ENCODE assay signal across 14 cellular contexts in genomic region chr12:93823616-93824410, GRCh38.
A peak's percentile ranks its signal among the peaks of the same experiment; 100 is the strongest.
DNase-seq lines count a peak whose midpoint lies in the region; ATAC-seq and TF ChIP-seq lines count a peak whose summit lies in the region.
"Had no signal": no experiment of that assay in that cellular context is flagged by ENCODE, and none has a peak within 500 bp of the region (broad histone marks: within the 10 kb centered on the region; RNA-seq: fewer than 3 reads in every experiment).

No MANE protein-coding gene starts in this region.

- H3K4me3 Mint-ChIP-seq in glutamatergic neuron (ENCODE audit: unreplicated experiment) (no peak overlapping the region), CD14-positive monocyte (no peak overlapping the region), nephron progenitor cell (no peak overlapping the region)
- H3K4me3 Mint-ChIP-seq: activated naive CD4-positive, alpha-beta T cell treated with anti-CD3 and anti-CD28 coated beads, Interleukin-2, amount 10 ng/mL, durations not matched to agents 7 days and 5 days; naive B cell had no signal

- H3K4me3 ChIP-seq in gastroesophageal sphincter (no peak overlapping the region), neuronal stem cell (ENCODE audit: low read length in 2 of 2) (no peak overlapping the region)

- DNase-seq in EH (ENCODE audit: low read depth) (peak; percentile 35), NCI-H446 treated with DMSO at 0.1 percent for 48 hours (lab: John Stamatoyannopoulos, UW) (peak; percentile 23), neuronal stem cell (ENCODE audit: low spot score) (no peak), iPS-NIHi11 (ENCODE audit: low spot score) (no peak), glutamatergic neuron (no peak), CD14-positive monocyte (ENCODE audit: low spot score) (no peak), nephron progenitor cell (no peak)
- DNase-seq: activated CD4-positive, alpha-beta T cell treated with anti-CD3 and anti-CD28 coated beads for 1 hour; activated naive CD4-positive, alpha-beta T cell treated with anti-CD3 and anti-CD28 coated beads, Interleukin-2, amount 10 ng/mL, durations not matched to agents 7 days and 5 days; effector CD4-positive, alpha-beta T cell; naive B cell; SHP77 treated with DMSO at 0.1 percent for 48 hours; stimulated activated CD4-positive, alpha-beta T cell treated with anti-CD3 and anti-CD28 coated beads, Interleukin-4, amount 100 ng/mL, for 1 hour had no signal

- H3K23ac ChIP-seq in neuronal stem cell (ENCODE audit: low read depth, low read length, poor library complexity) = no peak overlapping the region

- H3K36me3 ChIP-seq in gastroesophageal sphincter = no peaks in the 10 kb centered on the region
- no peaks in the 10 kb centered on the region for H3K36me3 ChIP-seq in neuronal stem cell (replicated peaks in 1 of 2; ENCODE audit: control insufficient read depth in 2 of 2, insufficient read depth in 2 of 2, low read length in 2 of 2)

- no peaks in the 10 kb centered on the region for H3K36me3 Mint-ChIP-seq in glutamatergic neuron (ENCODE audit: unreplicated experiment)
- H3K36me3 Mint-ChIP-seq in CD14-positive monocyte = no peaks in the 10 kb centered on the region
- no peaks in the 10 kb centered on the region for H3K36me3 Mint-ChIP-seq in nephron progenitor cell (ENCODE audit: low read depth)

- no peak overlapping the region for H2BK12ac ChIP-seq in neuronal stem cell (ENCODE audit: low read length)

- H2AK5ac ChIP-seq in neuronal stem cell (ENCODE audit: low read depth, low read length) = no peak overlapping the region

- peaks cover 4% of the 10 kb centered on the region for H3K9me3 Mint-ChIP-seq in glutamatergic neuron (ENCODE audit: unreplicated experiment)
- H3K9me3 Mint-ChIP-seq in CD14-positive monocyte = peaks cover 0 to 2% (median 0%) of the 10 kb centered on the region in 7 donors
- no peaks in the 10 kb centered on the region for H3K9me3 Mint-ChIP-seq in nephron progenitor cell

- WGBS in gastroesophageal sphincter (ENCODE audit: low coverage in 1 of 2), 2 donors = 44 to 67% methylated on average over 5 to 7 of the region's 8 CpGs
- WGBS in neuronal stem cell (ENCODE audit: extremely low coverage in 2 of 2, insufficient read length in 2 of 2, insufficient replicate concordance in 1 of 2), 2 donors = no CpG with 5 or more reads among the region's 8 CpGs

- peak overlapping the region; percentile 9 for H2AFZ ChIP-seq in neuronal stem cell (ENCODE audit: low read length)

- H2BK5ac ChIP-seq in neuronal stem cell (ENCODE audit: low read length) = no peak overlapping the region

- H4K8ac ChIP-seq in neuronal stem cell (ENCODE audit: low read depth, low read length) = no peak overlapping the region

- no peak for TF ChIP-seq EP300 in gastroesophageal sphincter (IDR thresholded peaks at IDR 0.05)

- no peak overlapping the region for H2BK15ac ChIP-seq in neuronal stem cell (ENCODE audit: low read length)

- no peaks in the 10 kb centered on the region for H3K27me3 ChIP-seq in gastroesophageal sphincter
- no peaks in the 10 kb centered on the region for H3K27me3 ChIP-seq in neuronal stem cell (ENCODE audit: control insufficient read depth in 3 of 3, insufficient read depth in 3 of 3, low read depth in 1 of 3, low read length in 3 of 3)

- ATAC-seq in gastroesophageal sphincter = no peak

- no peak overlapping the region for H3K9ac ChIP-seq in neuronal stem cell (ENCODE audit: low read depth, low read length, poor library complexity)

- H3K27ac ChIP-seq in gastroesophageal sphincter (peak overlapping the region in 3 of 4 donors; percentile 14 to 25 (median 17)), neuronal stem cell (replicated peaks; ENCODE audit: low read length) (no peak overlapping the region)

- no peak overlapping the region for H3K18ac ChIP-seq in neuronal stem cell (ENCODE audit: low read length)

- intact Hi-C loops in CD14-positive monocyte (cut with micrococcal nuclease) = no loop called here

- TF ChIP-seq POLR2A in gastroesophageal sphincter (IDR thresholded peaks at IDR 0.05) = no peak

- H3K4me1 Mint-ChIP-seq in glutamatergic neuron (ENCODE audit: low read depth, unreplicated experiment) = peaks cover 23% of the 10 kb centered on the region
- peaks cover 14% of the 10 kb centered on the region for H3K4me1 Mint-ChIP-seq in CD14-positive monocyte
- H3K4me1 Mint-ChIP-seq in nephron progenitor cell = peaks cover 28% of the 10 kb centered on the region

- H3K4me2 ChIP-seq in neuronal stem cell (ENCODE audit: insufficient read depth, low read length, poor library complexity, severe bottlenecking) = no peak overlapping the region

- H3K9me3 ChIP-seq in gastroesophageal sphincter (no peaks in the 10 kb centered on the region), neuronal stem cell (replicated peaks in 1 of 2; ENCODE audit: control insufficient read depth in 2 of 2, insufficient read depth in 1 of 2, low read depth in 1 of 2, low read length in 2 of 2) (no peaks in the 10 kb centered on the region)

- H4K91ac ChIP-seq in neuronal stem cell (ENCODE audit: low read depth, low read length, poor library complexity) = no peak overlapping the region

- H3K27me3 Mint-ChIP-seq in glutamatergic neuron (ENCODE audit: unreplicated experiment) (peaks cover 2% of the 10 kb centered on the region), CD14-positive monocyte (ENCODE audit: low read depth in 3 of 3) (peaks cover 0 to 1% (median 0%) of the 10 kb centered on the region in 3 donors), nephron progenitor cell (ENCODE audit: low read depth, poor library complexity) (peaks cover 4% of the 10 kb centered on the region)
- H3K27me3 Mint-ChIP-seq: activated naive CD4-positive, alpha-beta T cell treated with anti-CD3 and anti-CD28 coated beads, Interleukin-2, amount 10 ng/mL, durations not matched to agents 7 days and 5 days; naive B cell had no signal

- H3K4me1 ChIP-seq in gastroesophageal sphincter (peaks cover 18 to 79% (median 26%) of the 10 kb centered on the region in 3 donors), neuronal stem cell (ENCODE audit: control insufficient read depth in 2 of 2, insufficient read depth in 1 of 2, low read depth in 1 of 2, low read length in 2 of 2) (peaks cover 3 to 17% of the 10 kb centered on the region in 2 donors)

- H3K27ac Mint-ChIP-seq in glutamatergic neuron (ENCODE audit: unreplicated experiment) (no peak overlapping the region), CD14-positive monocyte (no peak overlapping the region), nephron progenitor cell (no peak overlapping the region)
- H3K27ac Mint-ChIP-seq: activated naive CD4-positive, alpha-beta T cell treated with anti-CD3 and anti-CD28 coated beads, Interleukin-2, amount 10 ng/mL, durations not matched to agents 7 days and 5 days; naive B cell had no signal

- H2BK120ac ChIP-seq in neuronal stem cell (ENCODE audit: low read depth, low read length) = no peak overlapping the region

- no peak overlapping the region for H3K4ac ChIP-seq in neuronal stem cell (ENCODE audit: low read length)

- no peak overlapping the region for H3K14ac ChIP-seq in neuronal stem cell (ENCODE audit: low read length)

- no peak for TF ChIP-seq CTCF in gastroesophageal sphincter (IDR thresholded peaks at IDR 0.05)
- no peak for TF ChIP-seq CTCF in glutamatergic neuron (IDR thresholded peaks at IDR 0.05; ENCODE audit: partially characterized antibody, unreplicated experiment)
- TF ChIP-seq CTCF in CD14-positive monocyte (IDR thresholded peaks at IDR 0.05) = no peak
- no peak for TF ChIP-seq CTCF in nephron progenitor cell (IDR thresholded peaks at IDR 0.05)

- no peaks in the 10 kb centered on the region for H3K79me1 ChIP-seq in neuronal stem cell (ENCODE audit: low read depth, low read length)

Comparison
In these comparisons a context has a peak if more than half of its experiments do, and no peak if none do; other contexts are left out.
1. DNase-seq: peak in EH (single experiment) and NCI-H446 treated with DMSO at 0.1 percent for 48 hours (single experiment); none in neuronal stem cell (single experiment), iPS-NIHi11 (single experiment), glutamatergic neuron (single experiment), CD14-positive monocyte (single experiment) and nephron progenitor cell (single experiment).